27 cellular contexts compared by ENCODE assay signal in the genomic region with DNA sequence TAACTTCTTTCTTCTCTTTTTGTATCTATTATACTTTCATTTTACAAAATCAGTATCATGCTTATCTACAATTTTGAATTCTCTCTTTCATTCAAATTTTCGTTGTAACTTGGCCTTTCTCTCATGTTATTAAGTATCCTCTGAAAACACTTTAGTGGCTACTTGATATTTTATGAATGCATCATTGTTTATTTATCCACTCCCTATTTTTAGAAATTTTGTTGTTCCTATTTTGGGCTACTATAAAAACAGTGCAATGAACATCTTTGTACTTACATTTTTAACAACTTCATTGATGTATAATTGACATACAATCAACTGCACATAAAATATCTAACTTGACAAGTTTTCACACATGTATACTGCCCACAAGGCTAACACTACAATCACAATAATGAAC. TPM values are rescaled to one million over a fixed set of nuclear protein-coding genes. Genes with fewer than 3 reads are reported as not detected.
DNase-seq lines count a peak whose midpoint lies in the region; ATAC-seq and TF ChIP-seq lines count a peak whose summit lies in the region.
"Had no signal": no experiment of that assay in that cellular context is flagged by ENCODE, and none has a peak within 500 bp of the region (broad histone marks: within the 10 kb centered on the region; RNA-seq: fewer than 3 reads in every experiment).

No MANE protein-coding gene starts in this region.

- H3K9me3 Mint-ChIP-seq in natural killer cell: no peaks in the 10 kb centered on the region
- H3K9me3 Mint-ChIP-seq in natural killer cell treated with Interleukin-12 subunit alpha and Interleukin-12 subunit beta and Interleukin-15 and Interleukin-18, amount 100 ng/mL, for 72 hours: no peaks in the 10 kb centered on the region
- peaks cover 3% of the 10 kb centered on the region for H3K9me3 Mint-ChIP-seq in activated CD4-positive, alpha-beta memory T cell treated with anti-CD3 and anti-CD28 coated beads, Interleukin-2, amount 10 ng/mL, durations not matched to agents 7 days and 5 days
- H3K9me3 Mint-ChIP-seq: CD14-positive monocyte; CD8-positive, alpha-beta memory T cell had no signal

- no peaks in the 10 kb centered on the region for H3F3A ChIP-seq in PC-3 (ENCODE audit: low read length, unreplicated experiment)

- TF ChIP-seq CTCF in natural killer cell (IDR thresholded peaks at IDR 0.05) (no peak), PC-3 (conservative IDR thresholded peaks at IDR 0.05; ENCODE audit: low read depth, low read length) (no peak), right lobe of liver (IDR thresholded peaks at IDR 0.05) (no peak), heart left ventricle (IDR thresholded peaks at IDR 0.05) (no peak)

- H3K79me2 ChIP-seq in PC-3 (ENCODE audit: low read length): no peaks in the 10 kb centered on the region

- no CpG with 5 or more reads among the region's 1 CpG for WGBS in mesenchymal stem cell
- WGBS in right lobe of liver (ENCODE audit: insufficient coverage, low coverage, low lambda C conversion rate, missing lambda C conversion rate): 54% methylated on average over 1 of the region's 1 CpG
- WGBS in heart left ventricle, 4 donors: 37 to 62% (median 45%) methylated on average over 1 of the region's 1 CpG

- no peak overlapping the region for H2BK120ac ChIP-seq in mesenchymal stem cell (ENCODE audit: low read depth, low read length)

- no peak overlapping the region for H3K18ac ChIP-seq in mesenchymal stem cell (ENCODE audit: low read depth in 1 of 2, low read length in 2 of 2)

- no TSS peak for BruUV-seq in PC-3 (replicated peaks; lab: Mats Ljungman, UMichigan)

- no peak overlapping the region for H2BK5ac ChIP-seq in mesenchymal stem cell (ENCODE audit: low read depth, low read length, poor library complexity, severe bottlenecking)

- H3K4ac ChIP-seq in mesenchymal stem cell (ENCODE audit: low read depth in 1 of 2, low read length in 2 of 2): no peak overlapping the region

- no peak overlapping the region for H2BK12ac ChIP-seq in mesenchymal stem cell (ENCODE audit: low read length in 2 of 2)

- DNase-seq in natural killer cell (no peak), PC-3 (peak; percentile 41), mesenchymal stem cell (peak; percentile 13), right lobe of liver (no peak), heart left ventricle (no peak)
- DNase-seq in natural killer cell treated with Interleukin-12 subunit alpha and Interleukin-12 subunit beta and Interleukin-15 and Interleukin-18, amount 100 ng/mL, for 72 hours (ENCODE audit: low spot score): no peak
- no peak for DNase-seq in activated CD4-positive, alpha-beta memory T cell treated with anti-CD3 and anti-CD28 coated beads, Interleukin-2, amount 10 ng/mL, durations not matched to agents 7 days and 5 days
- DNase-seq: CD8-positive, alpha-beta memory T cell; DMS 273 treated with DMSO at 0.1 percent for 48 hours; DMS79; GF-D8; Kasumi-1; MV-4-11; NCI-H1105; NCI-H1436 treated with DMSO at 0.1 percent for 48 hours; NCI-H187 treated with DMSO at 0.1 percent for 48 hours; NCI-H2107; NCI-H524 treated with DMSO at 0.1 percent for 48 hours; NCI-H82; NK-92 treated with Interleukin-12 subunit alpha and Interleukin-12 subunit beta, amount 100 ng/mL, for 24 hours; PC-9 had no signal

- H2AK5ac ChIP-seq in mesenchymal stem cell (ENCODE audit: low read length, severe bottlenecking): no peak overlapping the region

- H3K9me2 ChIP-seq in PC-3 (replicated peaks; ENCODE audit: low read length): no peaks in the 10 kb centered on the region

- peaks cover 37% of the 10 kb centered on the region for H3K4me1 ChIP-seq in PC-3 (ENCODE audit: insufficient read depth, low read length)
- no peaks in the 10 kb centered on the region for H3K4me1 ChIP-seq in mesenchymal stem cell (ENCODE audit: control insufficient read depth, insufficient read depth, low read depth, low read length)
- no peaks in the 10 kb centered on the region for H3K4me1 ChIP-seq in right lobe of liver
- H3K4me1 ChIP-seq in heart left ventricle: no peaks in the 10 kb centered on the region

- H3K9me3 ChIP-seq in PC-3 (ENCODE audit: low read length): no peaks in the 10 kb centered on the region
- H3K9me3 ChIP-seq in mesenchymal stem cell (ENCODE audit: control insufficient read depth, low read length): peaks cover 4% of the 10 kb centered on the region
- H3K9me3 ChIP-seq in right lobe of liver: no peaks in the 10 kb centered on the region
- H3K9me3 ChIP-seq in heart left ventricle: no peaks in the 10 kb centered on the region
- H3K9me3 ChIP-seq: SJSA1 had no signal

- no peaks in the 10 kb centered on the region for H3K27me3 Mint-ChIP-seq in natural killer cell (ENCODE audit: low read depth in 2 of 2)
- no peaks in the 10 kb centered on the region for H3K27me3 Mint-ChIP-seq in natural killer cell treated with Interleukin-12 subunit alpha and Interleukin-12 subunit beta and Interleukin-15 and Interleukin-18, amount 100 ng/mL, for 72 hours
- no peaks in the 10 kb centered on the region for H3K27me3 Mint-ChIP-seq in activated CD4-positive, alpha-beta memory T cell treated with anti-CD3 and anti-CD28 coated beads, Interleukin-2, amount 10 ng/mL, durations not matched to agents 7 days and 5 days
- H3K27me3 Mint-ChIP-seq: B cell; CD8-positive, alpha-beta memory T cell had no signal

- H3K4me2 ChIP-seq in PC-3 (ENCODE audit: low read length) (peak overlapping the region; percentile 21), mesenchymal stem cell (ENCODE audit: low read length, poor library complexity, severe bottlenecking) (no peak overlapping the region)
- H3K4me2 ChIP-seq: PC-9 had no signal

- H2AFZ ChIP-seq in PC-3 (ENCODE audit: low read length) (no peak overlapping the region), mesenchymal stem cell (ENCODE audit: low read depth, low read length) (no peak overlapping the region)
- H2AFZ ChIP-seq: PC-9 had no signal

- no peak overlapping the region for H3K4me3 ChIP-seq in PC-3 (ENCODE audit: low read length)
- H3K4me3 ChIP-seq in mesenchymal stem cell (ENCODE audit: insufficient read depth in 1 of 2, low read depth in 1 of 2, low read length in 2 of 2): no peak overlapping the region
- no peak overlapping the region for H3K4me3 ChIP-seq in right lobe of liver
- H3K4me3 ChIP-seq in heart left ventricle: no peak overlapping the region
- H3K4me3 ChIP-seq: K562, PC-9, SJSA1 had no signal

- intact Hi-C loops in natural killer cell (cut with micrococcal nuclease) (no loop called here), PC-3 (cut with micrococcal nuclease) (no loop called here), right lobe of liver (cut with DNase I) (no loop called here), heart left ventricle (cut with DNase I) (no loop called here)

- H3K36me3 ChIP-seq in PC-3 (ENCODE audit: low read depth, low read length) (no peaks in the 10 kb centered on the region), mesenchymal stem cell (ENCODE audit: control insufficient read depth in 1 of 2, insufficient read depth in 2 of 2, low read depth in 1 of 2, low read length in 2 of 2) (no peaks in the 10 kb centered on the region), right lobe of liver (no peaks in the 10 kb centered on the region), heart left ventricle (no peaks in the 10 kb centered on the region)
- H3K36me3 ChIP-seq: SJSA1 had no signal

- CTCF ChIA-PET in PC-3 (lab: Charles Lee): no interaction called here
- CTCF ChIA-PET in activated CD4-positive, alpha-beta memory T cell treated with anti-CD3 and anti-CD28 coated beads, Interleukin-2, amount 10 ng/mL, durations not matched to agents 7 days and 5 days (lab: Charles Lee): no interaction called here

- no peak overlapping the region for H3K23ac ChIP-seq in mesenchymal stem cell (ENCODE audit: low read length in 2 of 2)

- H3K27me3 ChIP-seq in PC-3 (ENCODE audit: low read length) (no peaks in the 10 kb centered on the region), mesenchymal stem cell (ENCODE audit: control insufficient read depth in 1 of 2, insufficient read depth in 1 of 2, low read length in 2 of 2) (no peaks in the 10 kb centered on the region), right lobe of liver (no peaks in the 10 kb centered on the region), heart left ventricle (no peaks in the 10 kb centered on the region)
- H3K27me3 ChIP-seq: SJSA1 had no signal

- POLR2A ChIA-PET in PC-3 (lab: Charles Lee; ENCODE audit: unreplicated experiment): no interaction called here
- POLR2A ChIA-PET in activated CD4-positive, alpha-beta memory T cell treated with anti-CD3 and anti-CD28 coated beads, Interleukin-2, amount 10 ng/mL, durations not matched to agents 7 days and 5 days (lab: Charles Lee): no interaction called here

- H3K36me3 Mint-ChIP-seq in natural killer cell: no peaks in the 10 kb centered on the region
- H3K36me3 Mint-ChIP-seq in natural killer cell treated with Interleukin-12 subunit alpha and Interleukin-12 subunit beta and Interleukin-15 and Interleukin-18, amount 100 ng/mL, for 72 hours: peaks cover 9% of the 10 kb centered on the region
- H3K36me3 Mint-ChIP-seq in activated CD4-positive, alpha-beta memory T cell treated with anti-CD3 and anti-CD28 coated beads, Interleukin-2, amount 10 ng/mL, durations not matched to agents 7 days and 5 days (ENCODE audit: low read depth): peaks cover 17% of the 10 kb centered on the region
- H3K36me3 Mint-ChIP-seq: CD14-positive monocyte had no signal

- no peak overlapping the region for H3K4me3 Mint-ChIP-seq in natural killer cell
- H3K4me3 Mint-ChIP-seq in natural killer cell treated with Interleukin-12 subunit alpha and Interleukin-12 subunit beta and Interleukin-15 and Interleukin-18, amount 100 ng/mL, for 72 hours: no peak overlapping the region
- no peak overlapping the region for H3K4me3 Mint-ChIP-seq in activated CD4-positive, alpha-beta memory T cell treated with anti-CD3 and anti-CD28 coated beads, Interleukin-2, amount 10 ng/mL, durations not matched to agents 7 days and 5 days
- H3K4me3 Mint-ChIP-seq: B cell; CD14-positive monocyte; CD8-positive, alpha-beta memory T cell had no signal

- TF ChIP-seq POLR2A in right lobe of liver (IDR thresholded peaks at IDR 0.05) (no peak), heart left ventricle (IDR thresholded peaks at IDR 0.05) (no peak)

- ATAC-seq in natural killer cell (no peak), PC-3 (peak; percentile 64; the same call in 1 of the 2 replicates), right lobe of liver (no peak), heart left ventricle (no peak)
- no peak for ATAC-seq in natural killer cell treated with Interleukin-12 subunit alpha and Interleukin-12 subunit beta and Interleukin-15 and Interleukin-18, amount 100 ng/mL, for 72 hours
- ATAC-seq: HepG2, K562, Right ventricle myocardium inferior had no signal

- no peak overlapping the region for H3K14ac ChIP-seq in mesenchymal stem cell (ENCODE audit: low read length in 2 of 2)

- H3K9ac ChIP-seq in PC-3 (ENCODE audit: low read length) (no peak overlapping the region), mesenchymal stem cell (ENCODE audit: low read length) (no peak overlapping the region)

- H3K27ac ChIP-seq in PC-3 (ENCODE audit: low read length) (no peak overlapping the region), mesenchymal stem cell (ENCODE audit: low read length, poor library complexity, severe bottlenecking) (no peak overlapping the region), right lobe of liver (no peak overlapping the region), heart left ventricle (no peak overlapping the region)
- H3K27ac ChIP-seq: PC-9, SJSA1 had no signal

- no peak overlapping the region for H4K91ac ChIP-seq in mesenchymal stem cell (ENCODE audit: low read length)

- H2BK15ac ChIP-seq in mesenchymal stem cell (ENCODE audit: low read depth, poor library complexity, severe bottlenecking): no peak overlapping the region

- H4K8ac ChIP-seq in mesenchymal stem cell (ENCODE audit: low read length): no peak overlapping the region

- peak overlapping the region; percentile 16 to 33 for H3K27ac Mint-ChIP-seq in natural killer cell
- H3K27ac Mint-ChIP-seq in natural killer cell treated with Interleukin-12 subunit alpha and Interleukin-12 subunit beta and Interleukin-15 and Interleukin-18, amount 100 ng/mL, for 72 hours: no peak overlapping the region
- H3K27ac Mint-ChIP-seq in activated CD4-positive, alpha-beta memory T cell treated with anti-CD3 and anti-CD28 coated beads, Interleukin-2, amount 10 ng/mL, durations not matched to agents 7 days and 5 days: no peak overlapping the region
- H3K27ac Mint-ChIP-seq: B cell, CD14-positive monocyte had no signal

- H4K20me1 ChIP-seq in PC-3 (ENCODE audit: low read length): no peaks in the 10 kb centered on the region

- H3K79me1 ChIP-seq in mesenchymal stem cell (replicated peaks; ENCODE audit: low read length, poor library complexity, severe bottlenecking): no peaks in the 10 kb centered on the region

- H3K4me1 Mint-ChIP-seq in natural killer cell: no peaks in the 10 kb centered on the region
- peaks cover 2 to 17% of the 10 kb centered on the region in 2 donors for H3K4me1 Mint-ChIP-seq in natural killer cell treated with Interleukin-12 subunit alpha and Interleukin-12 subunit beta and Interleukin-15 and Interleukin-18, amount 100 ng/mL, for 72 hours (ENCODE audit: low read depth in 2 of 2)
- H3K4me1 Mint-ChIP-seq in activated CD4-positive, alpha-beta memory T cell treated with anti-CD3 and anti-CD28 coated beads, Interleukin-2, amount 10 ng/mL, durations not matched to agents 7 days and 5 days: peaks cover 6% of the 10 kb centered on the region

RNA-seq across cellular contexts. Expression of gene AMIGO2, which starts 44.0 kb away (rescaled TPM):
- 1 to 10 TPM; 8.0 to 9.9 (median 8.1) TPM for total RNA-seq in natural killer cell
- 1 to 10 TPM; 5.0 to 5.6 TPM for total RNA-seq in natural killer cell treated with Interleukin-12 subunit alpha and Interleukin-12 subunit beta and Interleukin-15 and Interleukin-18, amount 100 ng/mL, for 72 hours
- total RNA-seq in PC-3 (2014; rRNA removed): 19.3 and 22.2 TPM in 2 replicates
- 13.2 TPM for polyA plus RNA-seq in mesenchymal stem cell (2013, experiment 1 of 2)
- polyA plus RNA-seq in mesenchymal stem cell (2013, experiment 2 of 2): 13.5 TPM
- total RNA-seq in right lobe of liver: 1 to 10 TPM in 5 of 6 experiments, under 1 TPM in 1; 0.88 to 4.3 (median 1.9) TPM
- 1 to 10 TPM in 8 of 9 donors, under 1 TPM in 1; 0.77 to 3.0 (median 1.5) TPM for total RNA-seq in heart left ventricle
- 1 to 10 TPM; 1.4 to 1.5 TPM for polyA plus RNA-seq in heart left ventricle
- total RNA-seq in activated CD4-positive, alpha-beta memory T cell treated with anti-CD3 and anti-CD28 coated beads, Interleukin-2, amount 10 ng/mL, durations not matched to agents 7 days and 5 days: 1 to 10 TPM; 6.6 to 7.1 TPM
- total RNA-seq: HepG2 had no signal
- polyA plus RNA-seq: HepG2 had no signal

RNA-seq across cellular contexts. Expression of gene PCED1B, which starts 44.3 kb away (rescaled TPM):
- total RNA-seq in natural killer cell: 10 to 100 TPM; 30.2 to 35.9 (median 33.3) TPM
- total RNA-seq in natural killer cell treated with Interleukin-12 subunit alpha and Interleukin-12 subunit beta and Interleukin-15 and Interleukin-18, amount 100 ng/mL, for 72 hours: 10 to 100 TPM; 39.5 to 41.2 TPM
- total RNA-seq in PC-3 (2014; rRNA removed): 1.0 TPM in 1 of 2 replicates, not detected in the other
- polyA plus RNA-seq in mesenchymal stem cell (2013, experiment 1 of 2): 3.0 TPM
- polyA plus RNA-seq in mesenchymal stem cell (2013, experiment 2 of 2): 2.4 TPM
- total RNA-seq in right lobe of liver: 1 to 10 TPM in 3 of 6 experiments, under 1 TPM in 3; 0.62 to 3.0 (median 1.1) TPM
- total RNA-seq in heart left ventricle: 1 to 10 TPM in 2 of 9 donors, under 1 TPM in 5, not detected in 2; 0.39 to 9.5 (median 0.81) TPM
- polyA plus RNA-seq in heart left ventricle: under 1 TPM; 0.55 to 0.72 TPM
- total RNA-seq in activated CD4-positive, alpha-beta memory T cell treated with anti-CD3 and anti-CD28 coated beads, Interleukin-2, amount 10 ng/mL, durations not matched to agents 7 days and 5 days: 10 to 100 TPM; 57.1 to 62.2 TPM

Comparison
In these comparisons a context has a peak if more than half of its experiments do, and no peak if none do; other contexts are left out.
1. H3K27ac Mint-ChIP-seq: peak in natural killer cell (2 of 2); none in natural killer cell treated with Interleukin-12 subunit alpha and Interleukin-12 subunit beta and Interleukin-15 and Interleukin-18, amount 100 ng/mL, for 72 hours (0 of 2) and activated CD4-positive, alpha-beta memory T cell treated with anti-CD3 and anti-CD28 coated beads, Interleukin-2, amount 10 ng/mL, durations not matched to agents 7 days and 5 days (single experiment).
2. DNase-seq: peak in PC-3 (single experiment) and mesenchymal stem cell (single experiment); none in natural killer cell (single experiment), natural killer cell treated with Interleukin-12 subunit alpha and Interleukin-12 subunit beta and Interleukin-15 and Interleukin-18, amount 100 ng/mL, for 72 hours (single experiment), right lobe of liver (0 of 3), heart left ventricle (0 of 5) and activated CD4-positive, alpha-beta memory T cell treated with anti-CD3 and anti-CD28 coated beads, Interleukin-2, amount 10 ng/mL, durations not matched to agents 7 days and 5 days (single experiment).